In genomic region chr22:44828193-44828592, GRCh38 we compare ENCODE assay signal across 10 cellular contexts.
DNase-seq lines count a peak whose midpoint lies in the region; ATAC-seq and TF ChIP-seq lines count a peak whose summit lies in the region.
"Had no signal": no experiment of that assay in that cellular context is flagged by ENCODE, and none has a peak within 500 bp of the region (broad histone marks: within the 10 kb centered on the region; RNA-seq: fewer than 3 reads in every experiment).

No MANE protein-coding gene starts in this region.

- in situ Hi-C loops in ACHN (cut with HindIII; ENCODE audit: low pct_ligation_motif_present, low pct_unique_long_range_greater_than_20kb, low sequenced_read_pairs), result no loop called here

- no peaks in the 10 kb centered on the region for H3K4me1 ChIP-seq in RWPE2 (ENCODE audit: insufficient read depth, poor library complexity, severe bottlenecking)
- H3K4me1 ChIP-seq in hepatocyte (ENCODE audit: insufficient read depth), result no peaks in the 10 kb centered on the region

- TF ChIP-seq CTCF in GM10248 (IDR thresholded peaks at IDR 0.05; ENCODE audit: control extremely low read depth, extremely low read depth, low read depth, missing control alignments) (peak; percentile 19), RWPE2 (IDR thresholded peaks at IDR 0.05; ENCODE audit: poor library complexity, severe bottlenecking) (peak; percentile 33), hepatocyte (IDR thresholded peaks at IDR 0.05; ENCODE audit: poor library complexity) (peak; percentile 24)

- no peaks in the 10 kb centered on the region for H3K79me2 ChIP-seq in hepatocyte

- H3K9me2 ChIP-seq in hepatocyte (replicated peaks; ENCODE audit: insufficient read depth), result no peaks in the 10 kb centered on the region

- H3K9me3 ChIP-seq in RWPE2 (ENCODE audit: severe bottlenecking) (peaks cover under 1% of the 10 kb centered on the region), hepatocyte (ENCODE audit: low read depth) (no peaks in the 10 kb centered on the region)

- H3K4me2 ChIP-seq in hepatocyte, result no peak overlapping the region

- DNase-seq in ACHN, result peak; percentile 28
- peak; percentile 61 for DNase-seq in GM10248 (ENCODE audit: extremely low spot score)
- peak; percentile 4 for DNase-seq in RWPE2 (ENCODE audit: low spot score)
- DNase-seq in hepatocyte (ENCODE audit: low spot score), result no peak
- no peak for DNase-seq in cerebellar nuclear complex (lab: John Stamatoyannopoulos, UW)
- DNase-seq in midbrain (lab: John Stamatoyannopoulos, UW), result no peak
- DNase-seq: islet precursor cell, NCI-H1048 had no signal

- POLR2A ChIA-PET in GM10248 (lab: Yijun Ruan, JAX), result no interaction called here

- ATAC-seq in RWPE2 (ENCODE audit: low read depth), result no peak
- ATAC-seq in GM19035 (IDR thresholded peaks at IDR 0.05; ENCODE audit: unreplicated experiment), result no peak
- ATAC-seq in GM18870 (IDR thresholded peaks at IDR 0.05; ENCODE audit: unreplicated experiment), result no peak

- H3K4me3 ChIP-seq in RWPE2 (ENCODE audit: severe bottlenecking), result no peak overlapping the region
- H3K4me3 ChIP-seq in hepatocyte, result no peak overlapping the region

- H3K36me3 ChIP-seq in RWPE2 (ENCODE audit: low read depth) (peaks cover under 1% of the 10 kb centered on the region), hepatocyte (replicated peaks; ENCODE audit: insufficient read depth, low read depth) (no peaks in the 10 kb centered on the region)

- H4K20me1 ChIP-seq in hepatocyte (ENCODE audit: insufficient read depth, poor library complexity, severe bottlenecking), result no peaks in the 10 kb centered on the region

- no peak overlapping the region for H3K27ac ChIP-seq in RWPE2 (ENCODE audit: poor library complexity, severe bottlenecking)
- no peak overlapping the region for H3K27ac ChIP-seq in hepatocyte

- CTCF ChIA-PET in GM10248 (lab: Yijun Ruan, JAX), result interaction anchor here (1.2 kb wide), 1 partner anchor 21 kb away, joined by 3 read pairs; no protein-coding TSS in a partner anchor

- 72% methylated on average over 8 of the region's 8 CpGs for WGBS in hepatocyte (ENCODE audit: low lambda C conversion rate, missing lambda C conversion rate)

- H3K27me3 ChIP-seq in RWPE2 (ENCODE audit: insufficient read depth, poor library complexity, severe bottlenecking) (no peaks in the 10 kb centered on the region), hepatocyte (no peaks in the 10 kb centered on the region)

- no peak overlapping the region for H2AFZ ChIP-seq in hepatocyte

Comparison
In these comparisons a context has a peak if more than half of its experiments do, and no peak if none do; other contexts are left out.
1. DNase-seq: peak in ACHN (single experiment), GM10248 (single experiment) and RWPE2 (single experiment); none in hepatocyte (single experiment), cerebellar nuclear complex (0 of 2) and midbrain (single experiment).
2. Peak in every context shown above with its lines, with median percentiles within 50 percentile points of each other: CTCF ChIP-seq.